Comparison of ENCODE assay signal across 15 cellular contexts in the genomic region with DNA sequence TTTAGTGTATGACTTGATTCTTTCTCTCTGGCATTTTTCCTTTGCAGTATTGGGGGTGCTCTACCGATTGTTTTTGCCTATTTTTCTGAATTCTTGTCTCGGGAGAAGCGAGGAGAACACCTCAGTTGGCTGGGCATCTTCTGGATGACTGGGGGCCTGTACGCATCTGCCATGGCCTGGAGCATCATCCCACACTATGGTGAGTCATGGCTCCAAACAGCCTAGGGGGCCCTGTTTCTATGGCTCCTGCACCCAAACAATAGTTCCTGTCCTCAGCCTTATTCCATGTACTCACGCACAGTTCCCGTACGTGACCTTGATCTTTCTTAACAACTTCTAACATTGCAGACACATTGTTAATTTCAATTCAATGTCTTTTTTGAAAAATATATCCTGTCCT.
A peak's percentile ranks its signal among the peaks of the same experiment; 100 is the strongest.
DNase-seq lines count a peak whose midpoint lies in the region; ATAC-seq and TF ChIP-seq lines count a peak whose summit lies in the region.
"Had no signal": no experiment of that assay in that cellular context is flagged by ENCODE, and none has a peak within 500 bp of the region (broad histone marks: within the 10 kb centered on the region; RNA-seq: fewer than 3 reads in every experiment).

No MANE protein-coding gene starts in this region.

- H3K27me3 ChIP-seq in foreskin keratinocyte, result peaks cover 11% of the 10 kb centered on the region

- no peak for TF ChIP-seq CTCF in foreskin keratinocyte (conservative IDR thresholded peaks at IDR 0.05)

- no peak overlapping the region for H3K27ac Mint-ChIP-seq in stimulated activated memory B cell treated with anti-CD40 and anti-IgM and Interleukin-4, amounts not matched to agents 10 μg/mL and 1 μg/mL and 100 μg/mL, for 72 hours
- H3K27ac Mint-ChIP-seq: CD4-positive, alpha-beta memory T cell; GM23338 had no signal

- H3K9me3 Mint-ChIP-seq in stimulated activated memory B cell treated with anti-CD40 and anti-IgM and Interleukin-4, amounts not matched to agents 10 μg/mL and 1 μg/mL and 100 μg/mL, for 72 hours, result no peaks in the 10 kb centered on the region
- H3K9me3 Mint-ChIP-seq: CD4-positive, alpha-beta memory T cell; GM23338; H9 had no signal

- no peak overlapping the region for H3K4me3 Mint-ChIP-seq in stimulated activated memory B cell treated with anti-CD40 and anti-IgM and Interleukin-4, amounts not matched to agents 10 μg/mL and 1 μg/mL and 100 μg/mL, for 72 hours
- H3K4me3 Mint-ChIP-seq: CD4-positive, alpha-beta memory T cell; GM23338; H9 had no signal

- DNase-seq in M059J (ENCODE audit: low read depth) (peak; percentile 25), foreskin keratinocyte (no peak), GM19238 (ENCODE audit: insufficient read length, low spot score) (no peak), OCI-M2 (lab: John Stamatoyannopoulos, UW; ENCODE audit: unreplicated experiment) (no peak)
- DNase-seq: C1 segment of cervical spinal cord; Calu3; CD4-positive, alpha-beta memory T cell; COR-L47; DMS53; DMS79 treated with DMSO at 0.1 percent for 48 hours; H9 had no signal

- H3K4me1 Mint-ChIP-seq in stimulated activated memory B cell treated with anti-CD40 and anti-IgM and Interleukin-4, amounts not matched to agents 10 μg/mL and 1 μg/mL and 100 μg/mL, for 72 hours, result no peaks in the 10 kb centered on the region
- H3K4me1 Mint-ChIP-seq: GM23338 had no signal

- peak; percentile 60 for ATAC-seq in foreskin keratinocyte
- peak; percentile 27 for ATAC-seq in stimulated activated memory B cell treated with anti-CD40 and anti-IgM and Interleukin-4, amounts not matched to agents 10 μg/mL and 1 μg/mL and 100 μg/mL, for 72 hours
- no peak for ATAC-seq in GM21529 (IDR thresholded peaks at IDR 0.05; ENCODE audit: unreplicated experiment)
- ATAC-seq: GM23338, HCT116 had no signal

- H3K4me1 ChIP-seq in foreskin keratinocyte, result no peaks in the 10 kb centered on the region

- peaks cover 47% of the 10 kb centered on the region for H3K27me3 Mint-ChIP-seq in stimulated activated memory B cell treated with anti-CD40 and anti-IgM and Interleukin-4, amounts not matched to agents 10 μg/mL and 1 μg/mL and 100 μg/mL, for 72 hours

- no peaks in the 10 kb centered on the region for H3K36me3 Mint-ChIP-seq in stimulated activated memory B cell treated with anti-CD40 and anti-IgM and Interleukin-4, amounts not matched to agents 10 μg/mL and 1 μg/mL and 100 μg/mL, for 72 hours
- H3K36me3 Mint-ChIP-seq: CD4-positive, alpha-beta memory T cell had no signal

- no peak overlapping the region for H3K27ac ChIP-seq in foreskin keratinocyte
